ENCODE assay signal across 28 cellular contexts in genomic region chr18:9690418-9691178, GRCh38. TPM values are rescaled to one million over a fixed set of nuclear protein-coding genes. Genes with fewer than 3 reads are reported as not detected.
A peak's percentile ranks its signal among the peaks of the same experiment; 100 is the strongest.
DNase-seq lines count a peak whose midpoint lies in the region; FAIRE-seq and TF ChIP-seq lines count a peak whose summit lies in the region.
"Had no signal": no experiment of that assay in that cellular context is flagged by ENCODE, and none has a peak within 500 bp of the region (broad histone marks: within the 10 kb centered on the region; RNA-seq: fewer than 3 reads in every experiment).

No MANE protein-coding gene starts in this region.

- no peaks in the 10 kb centered on the region for H3K9me3 ChIP-seq in astrocyte (ENCODE audit: insufficient read depth, low read depth, low read length)
- H3K9me3 ChIP-seq: body of pancreas, heart right ventricle, MG63, spleen had no signal

- H3K4me3 ChIP-seq in astrocyte (ENCODE audit: insufficient read depth, low read depth, low read length), result no peak overlapping the region
- H3K4me3 ChIP-seq: body of pancreas, GM12878, heart right ventricle, K562, MG63, neural progenitor cell, spleen had no signal

- no peak for FAIRE-seq in astrocyte (lab: Jason Lieb, UNC)
- FAIRE-seq: GM12878, K562 had no signal

- TF ChIP-seq CTCF in astrocyte (IDR thresholded peaks at IDR 0.05; ENCODE audit: insufficient read depth, low read depth, low read length), result no peak

- DNase-seq in GM03348 (ENCODE audit: low spot score) (peak; percentile 51), NCI-H1694 (lab: John Stamatoyannopoulos, UW) (peak; percentile 58), astrocyte (ENCODE audit: low read depth) (peak; percentile 41), mesenteric fat pad (ENCODE audit: low spot score) (peak; percentile 30), substantia nigra (lab: John Stamatoyannopoulos, UW) (no peak), KG1 (lab: John Stamatoyannopoulos, UW) (no peak), amygdala (lab: John Stamatoyannopoulos, UW) (no peak)
- DNase-seq in activated CD8-positive, alpha-beta memory T cell treated with anti-CD3 and anti-CD28 coated beads, Interleukin-2, amount 50 U/mL, for 4 hours, result no peak
- DNase-seq: ACHN; activated CD4-positive, alpha-beta T cell treated with anti-CD3 and anti-CD28 coated beads, Interleukin-2, amount 10 ng/mL, durations not matched to agents 24 days and 14 days; activated T-cell treated with anti-CD3 and anti-CD28 coated beads, Interleukin-2, amount 50 U/mL, for 48 hours; body of pancreas; foreskin melanocyte; H7; heart right ventricle; left cardiac atrium; MG63; NCI-H510A; posterior cingulate gyrus; right cardiac atrium; Right ventricle myocardium superior; spleen; SW 1271; T-helper 9 cell had no signal

- no peak overlapping the region for H3K4me2 ChIP-seq in astrocyte (ENCODE audit: low read length)
- H3K4me2 ChIP-seq: neural progenitor cell had no signal

- peaks cover 4% of the 10 kb centered on the region for H3K27me3 Mint-ChIP-seq in astrocyte (ENCODE audit: low read depth, unreplicated experiment)

- no peaks in the 10 kb centered on the region for H3K27me3 ChIP-seq in astrocyte (ENCODE audit: insufficient read depth, low read length)
- H3K27me3 ChIP-seq: body of pancreas, heart right ventricle, MG63, neural progenitor cell had no signal

- no peaks in the 10 kb centered on the region for H3K79me2 ChIP-seq in astrocyte (ENCODE audit: insufficient read depth, low read length)

- H4K20me1 ChIP-seq in astrocyte (ENCODE audit: insufficient read depth, low read length), result no peaks in the 10 kb centered on the region

- H3K9me3 Mint-ChIP-seq in astrocyte (ENCODE audit: unreplicated experiment), result no peaks in the 10 kb centered on the region
- H3K9me3 Mint-ChIP-seq: neural progenitor cell had no signal

- no peak overlapping the region for H3K4me3 Mint-ChIP-seq in astrocyte (ENCODE audit: unreplicated experiment)
- H3K4me3 Mint-ChIP-seq: activated CD4-positive, alpha-beta T cell treated with anti-CD3 and anti-CD28 coated beads, Interleukin-2, amount 10 ng/mL, durations not matched to agents 24 days and 14 days; neural progenitor cell had no signal

- H3K4me1 Mint-ChIP-seq in astrocyte (ENCODE audit: low read depth, unreplicated experiment), result peaks cover 6% of the 10 kb centered on the region
- H3K4me1 Mint-ChIP-seq: activated CD4-positive, alpha-beta T cell treated with anti-CD3 and anti-CD28 coated beads, Interleukin-2, amount 10 ng/mL, durations not matched to agents 24 days and 14 days; neural progenitor cell had no signal

- H3K9ac ChIP-seq in astrocyte (ENCODE audit: low read length), result no peak overlapping the region
- H3K9ac ChIP-seq: neural progenitor cell had no signal

- H3K36me3 Mint-ChIP-seq in astrocyte (ENCODE audit: low read depth, unreplicated experiment), result no peaks in the 10 kb centered on the region
- H3K36me3 Mint-ChIP-seq: neural progenitor cell had no signal

- H3K4me1 ChIP-seq in astrocyte (ENCODE audit: insufficient read depth, low read length), result peaks cover 7% of the 10 kb centered on the region
- H3K4me1 ChIP-seq: body of pancreas, neural progenitor cell had no signal

- no peak overlapping the region for H2AFZ ChIP-seq in astrocyte (ENCODE audit: low read depth, low read length)
- H2AFZ ChIP-seq: neural progenitor cell had no signal

- no peak overlapping the region for H3K27ac ChIP-seq in astrocyte (ENCODE audit: low read depth, low read length)
- H3K27ac ChIP-seq in substantia nigra (ENCODE audit: low read depth, low read length, poor library complexity, severe bottlenecking), result no peak overlapping the region
- H3K27ac ChIP-seq: body of pancreas, heart right ventricle, neural progenitor cell, spleen, VCaP had no signal

- no peak overlapping the region for H3K27ac Mint-ChIP-seq in astrocyte (ENCODE audit: unreplicated experiment)
- H3K27ac Mint-ChIP-seq: activated CD4-positive, alpha-beta T cell treated with anti-CD3 and anti-CD28 coated beads, Interleukin-2, amount 10 ng/mL, durations not matched to agents 24 days and 14 days; neural progenitor cell had no signal

- H3K36me3 ChIP-seq in astrocyte (ENCODE audit: insufficient read depth, low read length), result no peaks in the 10 kb centered on the region
- H3K36me3 ChIP-seq: heart right ventricle, MG63, neural progenitor cell, spleen had no signal

RNA-seq across cellular contexts. Expression of gene RAB31, which starts 17.5 kb away (rescaled TPM):
- total RNA-seq in astrocyte (88.7 and 100 TPM in 2 replicates), mesenteric fat pad (80.7 TPM)
- total RNA-seq: activated CD4-positive, alpha-beta T cell treated with anti-CD3 and anti-CD28 coated beads, Interleukin-2, amount 10 ng/mL, durations not matched to agents 24 days and 14 days had no signal

Comparison
In these comparisons a context has a peak if more than half of its experiments do, and no peak if none do; other contexts are left out.
1. DNase-seq: peak in GM03348 (single experiment), NCI-H1694 (single experiment), astrocyte (single experiment) and mesenteric fat pad (single experiment); none in activated CD8-positive, alpha-beta memory T cell treated with anti-CD3 and anti-CD28 coated beads, Interleukin-2, amount 50 U/mL, for 4 hours (single experiment), substantia nigra (0 of 49), KG1 (single experiment) and amygdala (0 of 56).